Comparison of ENCODE assay signal across 18 cellular contexts in genomic region chr5:17151686-17152085, GRCh38.
DNase-seq lines count a peak whose midpoint lies in the region; ATAC-seq and TF ChIP-seq lines count a peak whose summit lies in the region.
"Had no signal": no experiment of that assay in that cellular context is flagged by ENCODE, and none has a peak within 500 bp of the region (broad histone marks: within the 10 kb centered on the region; RNA-seq: fewer than 3 reads in every experiment).

No MANE protein-coding gene starts in this region.

- no peak overlapping the region for H3K27ac ChIP-seq in IMR-90 (ENCODE audit: insufficient read depth, low read length)
- H3K27ac ChIP-seq: C4-2B had no signal

- no peak overlapping the region for H3K56ac ChIP-seq in IMR-90 (ENCODE audit: extremely low read depth, insufficient read depth, low read length)

- TF ChIP-seq CTCF in IMR-90 (conservative IDR thresholded peaks at IDR 0.05; ENCODE audit: low read depth, low read length) (no peak), neural crest cell (conservative IDR thresholded peaks at IDR 0.05) (no peak)

- H2BK120ac ChIP-seq in IMR-90 (ENCODE audit: low read depth, low read length): peak overlapping the region; percentile 63; the same call in 1 of the 2 replicates

- H2BK15ac ChIP-seq in IMR-90 (ENCODE audit: low read depth, low read length): peak overlapping the region; percentile 85

- peak overlapping the region; percentile 63 for H3K14ac ChIP-seq in IMR-90 (replicated peaks; ENCODE audit: low read depth, low read length)

- no TSS peak for BruUV-seq in IMR-90 (replicated peaks; lab: Mats Ljungman, UMichigan)

- no peak overlapping the region for H3K4me2 ChIP-seq in IMR-90 (ENCODE audit: low read depth, low read length)
- H3K4me2 ChIP-seq: A549 had no signal

- H2BK20ac ChIP-seq in IMR-90 (ENCODE audit: low read depth, low read length): peak overlapping the region; percentile 73

- dilution Hi-C loops in IMR-90 (cut with HindIII; ENCODE audit: low sequenced_read_pairs, unreplicated experiment): no loop called here

- peak overlapping the region; percentile 44 for H4K91ac ChIP-seq in IMR-90 (ENCODE audit: insufficient read depth, low read depth, low read length)

- H4K8ac ChIP-seq in IMR-90 (ENCODE audit: low read depth in 2 of 2, low read length in 2 of 2): peak overlapping the region; percentile 40 to 69

- peak overlapping the region; percentile 20; the same call in 1 of the 2 replicates for H3K23ac ChIP-seq in IMR-90 (ENCODE audit: low read depth, low read length)

- TF ChIP-seq RAD21 in IMR-90 (IDR thresholded peaks at IDR 0.05; ENCODE audit: low read length): no peak

- no peaks in the 10 kb centered on the region for H3K27me3 ChIP-seq in IMR-90 (ENCODE audit: control insufficient read depth, insufficient read depth, low read length)

- in situ Hi-C loops in IMR-90 (cut with MboI; ENCODE audit: low sequenced_read_pairs): no loop called here

- peaks cover 2% of the 10 kb centered on the region for H3K9me3 Mint-ChIP-seq in neural crest cell

- no peak overlapping the region for H3K4me3 Mint-ChIP-seq in neural crest cell

- no peaks in the 10 kb centered on the region for H4K20me1 ChIP-seq in IMR-90 (ENCODE audit: insufficient read depth, low read length)

- H2BK5ac ChIP-seq in IMR-90 (ENCODE audit: low read depth, low read length, poor library complexity, severe bottlenecking): no peak overlapping the region

- peak overlapping the region; percentile 70 for H2AFZ ChIP-seq in IMR-90 (replicated peaks; ENCODE audit: low read length, poor library complexity)

- DNase-seq in EL: peak; percentile 78
- DNase-seq in IMR-90: peak; percentile 40
- DNase-seq in glomerular visceral epithelial cell (ENCODE audit: extremely low spot score): peak; percentile 31
- DNase-seq in neural crest cell (ENCODE audit: low read depth, low spot score): no peak
- DNase-seq in COLO829 (ENCODE audit: low spot score): no peak
- DNase-seq: COR-L47, GF-D8, GOT3, MV-4-11, NCI-H1417 treated with DMSO at 0.1 percent for 48 hours, NCI-H2029 treated with DMSO at 0.1 percent for 48 hours, NCI-H510A treated with DMSO at 0.1 percent for 48 hours, SHP77 treated with DMSO at 0.1 percent for 48 hours had no signal

- CTCF ChIA-PET in IMR-90 (lab: Yijun Ruan, JAX): interaction anchor here (0.5 kb wide), 1 partner anchor 62 kb away, joined by 4 read pairs; no protein-coding TSS in a partner anchor

- peaks cover 9% of the 10 kb centered on the region; the same call in 1 of the 2 replicates for H3K9me1 ChIP-seq in IMR-90 (ENCODE audit: insufficient read depth, low read length)

- H3K4me3 ChIP-seq in IMR-90 (ENCODE audit: insufficient read depth, low read depth, low read length): no peak overlapping the region
- H3K4me3 ChIP-seq: A549 had no signal

- 0 out of 2 replicates have a peak overlapping the region, but pooled peaks have one; percentile 1 for H4K5ac ChIP-seq in IMR-90 (ENCODE audit: low read depth, low read length)

- H3K79me1 ChIP-seq in IMR-90 (ENCODE audit: low read depth in 1 of 2, low read length in 2 of 2): peaks cover 3 to 7% of the 10 kb centered on the region in 2 experiments; a peak in 3 of 4 replicates

- ATAC-seq in IMR-90 (ENCODE audit: low read depth) (peak; percentile 33), HG03442 (IDR thresholded peaks at IDR 0.05; ENCODE audit: unreplicated experiment) (no peak), HG03045 (IDR thresholded peaks at IDR 0.05; ENCODE audit: unreplicated experiment) (no peak), GM18520 (IDR thresholded peaks at IDR 0.05; ENCODE audit: unreplicated experiment) (no peak)
- ATAC-seq: A549 had no signal

- H3K36me3 ChIP-seq in IMR-90 (ENCODE audit: control insufficient read depth, insufficient read depth, low read length): no peaks in the 10 kb centered on the region

- WGBS in IMR-90 (ENCODE audit: extremely low coverage in 2 of 2, insufficient read length in 1 of 2), 2 experiments: 79% methylated on average over 5 of the region's 8 CpGs; no CpG with 5 or more reads in 1 of the 2 experiments

- H3K4ac ChIP-seq in IMR-90 (ENCODE audit: low read depth, low read length): peak overlapping the region; percentile 58; the same call in 1 of the 2 replicates

- H3K27ac Mint-ChIP-seq in neural crest cell (ENCODE audit: unreplicated experiment): peak overlapping the region; percentile 85

- no peak for TF ChIP-seq POLR2A in IMR-90 (IDR thresholded peaks at IDR 0.05; ENCODE audit: low read depth, low read length)

- H3K27me3 Mint-ChIP-seq in neural crest cell (ENCODE audit: low read depth): no peaks in the 10 kb centered on the region

- intact Hi-C loops in IMR-90 (cut with micrococcal nuclease): no loop called here

- H3K9ac ChIP-seq in IMR-90 (ENCODE audit: low read depth, low read length): no peak overlapping the region

- H3K4me1 ChIP-seq in IMR-90 (ENCODE audit: control insufficient read depth, insufficient read depth, low read length): peaks cover 24% of the 10 kb centered on the region

- H2AK5ac ChIP-seq in IMR-90 (ENCODE audit: low read depth, low read length): peak overlapping the region; percentile 76

- H3K36me3 Mint-ChIP-seq in neural crest cell (ENCODE audit: low read depth): no peaks in the 10 kb centered on the region

- H3K9me3 ChIP-seq in IMR-90 (ENCODE audit: control insufficient read depth, insufficient read depth, low read length): no peaks in the 10 kb centered on the region
- H3K9me3 ChIP-seq: A549 had no signal

- peaks cover 27% of the 10 kb centered on the region for H3K4me1 Mint-ChIP-seq in neural crest cell

- H2AK9ac ChIP-seq in IMR-90 (replicated peaks; ENCODE audit: low read depth, low read length, poor library complexity): no peak overlapping the region

- peak overlapping the region; percentile 39; the same call in 1 of the 2 replicates for H3K18ac ChIP-seq in IMR-90 (ENCODE audit: low read depth, low read length)

- POLR2A ChIA-PET in IMR-90 (lab: Charles Lee; ENCODE audit: unreplicated experiment): no interaction called here

TF ChIP-seq in IMR-90, 13 proteins besides CTCF, POLR2A, EP300 and RAD21:
- TF ChIP-seq FOS (IDR thresholded peaks at IDR 0.05; ENCODE audit: low read depth, low read length): no peak
- TF ChIP-seq CHD1 (IDR thresholded peaks at IDR 0.05; ENCODE audit: low read depth, low read length): no peak
- no peak for TF ChIP-seq CEBPB (IDR thresholded peaks at IDR 0.05; ENCODE audit: low read depth, low read length)
- TF ChIP-seq NFE2L2 (IDR thresholded peaks at IDR 0.05; ENCODE audit: low read depth, low read length): no peak
- TF ChIP-seq SMC3 (IDR thresholded peaks at IDR 0.05; ENCODE audit: low read depth, low read length): no peak
- no peak for TF ChIP-seq MXI1 (IDR thresholded peaks at IDR 0.05; ENCODE audit: borderline replicate concordance, low read depth, low read length)
TF ChIP-seq in IMR-90: peak in this region for 0.

Comparison
In these comparisons a context has a peak if more than half of its experiments do, and no peak if none do; other contexts are left out.
1. DNase-seq: peak in EL (single experiment), IMR-90 (single experiment) and glomerular visceral epithelial cell (single experiment); none in neural crest cell (single experiment) and COLO829 (single experiment).